8 cellular contexts compared by ENCODE assay signal in the genomic region with DNA sequence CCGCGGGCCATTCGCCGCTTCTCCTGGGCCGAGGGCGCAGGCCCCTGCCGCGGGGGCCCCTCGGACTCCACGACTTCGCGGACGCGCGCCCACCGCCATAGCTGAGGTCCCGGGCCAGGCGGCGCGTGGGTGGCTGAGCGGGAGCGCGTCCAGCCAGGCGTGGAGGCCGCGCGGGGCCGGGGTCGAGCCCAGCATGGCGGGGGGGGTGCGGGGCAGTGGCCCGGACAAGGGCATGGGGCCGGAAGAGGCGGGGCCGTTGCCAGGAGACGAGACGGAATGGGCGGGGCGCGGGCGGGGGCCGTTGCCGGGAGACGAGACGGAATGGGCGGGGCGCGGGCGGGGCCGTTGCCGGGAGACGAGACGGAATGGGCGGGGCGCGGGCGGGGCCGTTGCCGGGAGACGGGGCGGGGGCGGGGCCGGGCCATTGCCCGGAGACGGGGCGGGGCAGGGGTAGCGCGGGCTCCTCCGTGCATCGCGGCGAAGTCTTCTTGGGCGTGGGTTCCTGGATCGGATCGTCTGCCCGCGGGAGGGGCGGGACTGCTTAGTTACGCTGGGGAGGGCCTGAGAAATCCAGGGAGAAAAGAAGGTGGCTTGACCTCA. TPM values are rescaled to one million over a fixed set of nuclear protein-coding genes. Genes with fewer than 3 reads are reported as not detected.
A peak's percentile ranks its signal among the peaks of the same experiment; 100 is the strongest.
DNase-seq lines count a peak whose midpoint lies in the region; ATAC-seq and TF ChIP-seq lines count a peak whose summit lies in the region.

No MANE protein-coding gene starts in this region.

- 0% methylated on average over 79 of the region's 79 CpGs for WGBS in ectodermal cell, 2 experiments

- TF ChIP-seq CTCF in AG04450 (IDR thresholded peaks at IDR 0.05; ENCODE audit: low read depth, low read length), result no peak

- peaks cover 16% of the 10 kb centered on the region for H3K4me1 ChIP-seq in ectodermal cell (ENCODE audit: control insufficient read depth, insufficient read depth, low read length)

- CTCF ChIA-PET in AG04450 (lab: Charles Lee), result interaction anchor here (0.6 to 0.9 kb wide), 2 partner anchors 68 to 1035 kb away, joined by 3 read pairs; no protein-coding TSS in a partner anchor

- no peaks in the 10 kb centered on the region for H3K36me3 ChIP-seq in ectodermal cell (ENCODE audit: control insufficient read depth, insufficient read depth, low read length)

- ATAC-seq in GM18861 (IDR thresholded peaks at IDR 0.05; ENCODE audit: unreplicated experiment), result peak; percentile 14
- ATAC-seq in HG03064 (IDR thresholded peaks at IDR 0.05; ENCODE audit: low read depth, unreplicated experiment), result peak; percentile 46

- H3K4me3 ChIP-seq in AG04450 (ENCODE audit: low read depth, low read length), result peak overlapping the region; percentile 54
- peak overlapping the region; percentile 70 for H3K4me3 ChIP-seq in ectodermal cell (ENCODE audit: insufficient read depth, low read depth, low read length)

- DNase-seq in AG04450 (ENCODE audit: low read depth, low spot score) (no peak), NCI-H82 (lab: John Stamatoyannopoulos, UW) (peak; percentile 78), lung microvascular endothelial cell (ENCODE audit: low read depth in 2 of 2) (peak; percentile 54 to 80)
- DNase-seq in activated CD8-positive, alpha-beta memory T cell treated with anti-CD3 and anti-CD28 coated beads for 1 hour (ENCODE audit: extremely low read depth in 1 of 2, low read depth in 1 of 2), result peak; percentile 64 to 78
- DNase-seq in stimulated activated CD8-positive, alpha-beta memory T cell treated with anti-CD3 and anti-CD28 coated beads, Interleukin-12 subunit alpha, Interleukin-12 subunit beta, amount 100 ng/mL, for 24 hours (ENCODE audit: extremely low read depth), result peak; percentile 65

- H3K27me3 ChIP-seq in AG04450 (ENCODE audit: control insufficient read depth, insufficient read depth, low read length) (no peaks in the 10 kb centered on the region), ectodermal cell (ENCODE audit: control insufficient read depth, insufficient read depth, low read length, poor library complexity, severe bottlenecking) (peaks cover 31% of the 10 kb centered on the region)

- POLR2A ChIA-PET in AG04450 (lab: Yijun Ruan, JAX), result no interaction called here

- H3K9me3 ChIP-seq in AG04450 (ENCODE audit: control insufficient read depth, insufficient read depth, low read length) (no peaks in the 10 kb centered on the region; the same call in 1 of the 2 replicates), ectodermal cell (ENCODE audit: control insufficient read depth, low read length) (no peaks in the 10 kb centered on the region)

- no peak overlapping the region for H3K27ac ChIP-seq in AG04450 (ENCODE audit: low read depth, low read length)
- no peak overlapping the region for H3K27ac ChIP-seq in ectodermal cell (ENCODE audit: insufficient read depth, low read depth, low read length, poor library complexity, severe bottlenecking)

RNA-seq across cellular contexts. Expression of gene ADAM8, which starts 14.8 kb away (rescaled TPM):
- polyA plus RNA-seq in AG04450 (2011; rRNA removed), result 0.25 and 0.36 TPM in 2 replicates
- 0.23 and 1.00 TPM in 2 replicates for polyA minus RNA-seq in AG04450 (2011; rRNA and poly(A)+ RNA removed)
- polyA plus RNA-seq in ectodermal cell (2013, experiment 1 of 4), result 2.6 TPM
- polyA plus RNA-seq in ectodermal cell (2013, experiment 2 of 4), result 2.1 TPM
- polyA plus RNA-seq in ectodermal cell (2013, experiment 3 of 4), result 1.5 TPM
- polyA plus RNA-seq in ectodermal cell (2013, experiment 4 of 4), result 1.4 TPM
- total RNA-seq in lung microvascular endothelial cell, result 0.22 and 0.40 TPM in 2 replicates

RNA-seq across cellular contexts. Expression of gene VENTX, which starts 24.2 kb away (rescaled TPM):
- polyA plus RNA-seq in AG04450 (2011; rRNA removed), result not detected in 2 replicates
- not detected in 2 replicates for polyA minus RNA-seq in AG04450 (2011; rRNA and poly(A)+ RNA removed)
- 0.22 TPM for polyA plus RNA-seq in ectodermal cell (2013, experiment 1 of 4)
- polyA plus RNA-seq in ectodermal cell (2013, experiment 2 of 4), result 0.41 TPM
- 0.37 TPM for polyA plus RNA-seq in ectodermal cell (2013, experiment 3 of 4)
- polyA plus RNA-seq in ectodermal cell (2013, experiment 4 of 4), result 0.36 TPM
- not detected in 2 replicates for total RNA-seq in lung microvascular endothelial cell

RNA-seq across cellular contexts. Expression of gene UTF1, which starts 31.8 kb away (rescaled TPM):
- polyA plus RNA-seq in AG04450 (2011; rRNA removed), result not detected in 2 replicates
- polyA minus RNA-seq in AG04450 (2011; rRNA and poly(A)+ RNA removed), result not detected in 2 replicates
- not detected for polyA plus RNA-seq in ectodermal cell (2013, experiment 1 of 4)
- not detected for polyA plus RNA-seq in ectodermal cell (2013, experiment 2 of 4)
- not detected for polyA plus RNA-seq in ectodermal cell (2013, experiment 3 of 4)
- not detected for polyA plus RNA-seq in ectodermal cell (2013, experiment 4 of 4)
- total RNA-seq in lung microvascular endothelial cell, result not detected in 2 replicates

RNA-seq across cellular contexts. Expression of gene TUBGCP2, which starts 46.8 kb away (rescaled TPM):
- polyA plus RNA-seq in AG04450 (2011; rRNA removed), result 40.0 and 45.1 TPM in 2 replicates
- polyA minus RNA-seq in AG04450 (2011; rRNA and poly(A)+ RNA removed), result 64.9 and 71.6 TPM in 2 replicates
- 57.5 TPM for polyA plus RNA-seq in ectodermal cell (2013, experiment 1 of 4)
- polyA plus RNA-seq in ectodermal cell (2013, experiment 2 of 4), result 59.4 TPM
- 44.9 TPM for polyA plus RNA-seq in ectodermal cell (2013, experiment 3 of 4)
- 44.1 TPM for polyA plus RNA-seq in ectodermal cell (2013, experiment 4 of 4)
- total RNA-seq in lung microvascular endothelial cell, result 32.0 and 35.3 TPM in 2 replicates

RNA-seq across cellular contexts. Expression of gene ZNF511, which starts 46.9 kb away (rescaled TPM):
- 21.6 and 31.3 TPM in 2 replicates for polyA plus RNA-seq in AG04450 (2011; rRNA removed)
- polyA minus RNA-seq in AG04450 (2011; rRNA and poly(A)+ RNA removed), result 13.0 and 22.0 TPM in 2 replicates
- 43.1 TPM for polyA plus RNA-seq in ectodermal cell (2013, experiment 1 of 4)
- polyA plus RNA-seq in ectodermal cell (2013, experiment 2 of 4), result 50.4 TPM
- 36.9 TPM for polyA plus RNA-seq in ectodermal cell (2013, experiment 3 of 4)
- 39.2 TPM for polyA plus RNA-seq in ectodermal cell (2013, experiment 4 of 4)
- total RNA-seq in lung microvascular endothelial cell, result 16.8 and 24.8 TPM in 2 replicates
